In the genomic region with DNA sequence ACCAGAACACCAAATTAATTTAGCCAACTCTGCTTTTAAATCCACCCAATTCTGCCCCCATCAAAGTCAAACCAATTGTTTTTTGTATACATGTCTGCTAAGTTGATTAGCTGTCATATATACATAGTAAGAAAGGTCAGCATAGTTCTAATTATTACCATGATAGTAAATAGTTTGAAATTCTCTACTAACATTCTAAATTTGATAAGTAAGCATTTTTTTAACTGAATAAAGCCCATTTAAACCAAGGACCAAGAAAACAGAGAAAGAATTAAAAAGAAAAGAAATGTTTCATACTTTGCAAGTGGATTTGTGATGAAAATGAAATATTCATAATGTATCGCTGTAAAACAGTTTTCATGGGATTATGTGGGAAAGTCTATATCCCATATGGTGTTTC, we compare ENCODE assay signal across 2 cellular contexts.
TF ChIP-seq lines count a peak whose summit lies in the region.

No MANE protein-coding gene starts in this region.

TF ChIP-seq in HepG2, 621 proteins besides CTCF, POLR2A, EP300 and RAD21:
- TF ChIP-seq, protein P1, sequence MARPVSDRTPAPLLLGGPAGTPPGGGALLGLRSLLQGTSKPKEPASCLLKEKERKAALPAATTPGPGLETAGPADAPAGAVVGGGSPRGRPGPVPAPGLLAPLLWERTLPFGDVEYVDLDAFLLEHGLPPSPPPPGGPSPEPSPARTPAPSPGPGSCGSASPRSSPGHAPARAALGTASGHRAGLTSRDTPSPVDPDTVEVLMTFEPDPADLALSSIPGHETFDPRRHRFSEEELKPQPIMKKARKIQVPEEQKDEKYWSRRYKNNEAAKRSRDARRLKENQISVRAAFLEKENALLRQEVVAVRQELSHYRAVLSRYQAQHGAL (CRISPR knock-in tag; IDR thresholded peaks at IDR 0.05; ENCODE audit: not compliant biosample characterization), result no peak
- TF ChIP-seq MAFF (IDR thresholded peaks at IDR 0.05; ENCODE audit: low read depth, low read length), result peak; percentile 77
- TF ChIP-seq MAFK (conservative IDR thresholded peaks at IDR 0.05 in 1 of 2, IDR thresholded peaks at IDR 0.05 in 1 of 2; ENCODE audit: low read length in 2 of 2), result peak; percentile 71 to 87

TF ChIP-seq in IMR-90, 13 proteins besides CTCF, POLR2A, EP300 and RAD21:
- no peak for TF ChIP-seq MXI1 (IDR thresholded peaks at IDR 0.05; ENCODE audit: borderline replicate concordance, low read depth, low read length)
- TF ChIP-seq MAFK (IDR thresholded peaks at IDR 0.05; ENCODE audit: low read depth, low read length), result peak; percentile 72
